11 cellular contexts compared by ENCODE assay signal in the genomic region with DNA sequence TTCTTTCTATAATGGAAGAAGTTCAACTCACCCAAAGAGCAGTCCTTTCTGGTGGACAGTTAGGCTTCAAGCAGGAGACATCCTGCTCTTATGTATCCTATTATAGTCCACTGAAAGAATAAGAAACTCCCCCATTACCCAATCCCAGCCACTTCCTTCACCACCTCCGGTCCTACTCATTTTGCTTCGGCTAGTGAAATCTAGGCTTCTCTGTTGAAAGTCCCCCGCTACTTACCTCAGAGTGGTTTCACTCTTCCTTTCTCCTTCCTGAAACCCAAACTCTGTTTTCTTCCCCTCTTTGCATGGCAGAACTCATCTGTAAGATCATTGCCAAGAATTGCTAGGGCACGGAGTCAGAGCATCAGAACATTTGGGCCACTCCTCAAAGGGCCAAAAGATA. TPM values are rescaled to one million over a fixed set of nuclear protein-coding genes. Genes with fewer than 3 reads are reported as not detected.
DNase-seq lines count a peak whose midpoint lies in the region; ATAC-seq and TF ChIP-seq lines count a peak whose summit lies in the region.
"Had no signal": no experiment of that assay in that cellular context is flagged by ENCODE, and none has a peak within 500 bp of the region (broad histone marks: within the 10 kb centered on the region; RNA-seq: fewer than 3 reads in every experiment).

A gene (minus strand): TSS at position 74 of the 400 bp plus-strand sequence. CDS start 635 bp downstream, outside the sequence.

- TF ChIP-seq POLR2A in testis (IDR thresholded peaks at IDR 0.05): no peak

- H3K27ac Mint-ChIP-seq in activated CD8-positive, alpha-beta T cell treated with anti-CD3 and anti-CD28 coated beads, Interleukin-2, amount 10 ng/mL, durations not matched to agents 7 days and 5 days: peak within 1 kb of the TSS; percentile 85

- no peaks in the 10 kb centered on the region for H3K36me3 ChIP-seq in thoracic aorta
- no peaks in the 10 kb centered on the region for H3K36me3 ChIP-seq in testis (ENCODE audit: low read depth, missing control alignments)
- H3K36me3 ChIP-seq in psoas muscle (ENCODE audit: insufficient read depth in 1 of 2, low read depth in 1 of 2): no peaks in the 10 kb centered on the region
- H3K36me3 ChIP-seq: cardiac muscle cell had no signal

- peaks cover 49% of the 10 kb centered on the region for H3K4me1 Mint-ChIP-seq in activated CD8-positive, alpha-beta T cell treated with anti-CD3 and anti-CD28 coated beads, Interleukin-2, amount 10 ng/mL, durations not matched to agents 7 days and 5 days (ENCODE audit: low read depth)

- H3K4me3 ChIP-seq in HL-60 (replicated peaks; ENCODE audit: insufficient read depth, low read length): peak within 1 kb of the TSS; percentile 32
- peak within 1 kb of the TSS; percentile 11 for H3K4me3 ChIP-seq in thoracic aorta
- H3K4me3 ChIP-seq in testis: no peak within 1 kb of the TSS
- H3K4me3 ChIP-seq in psoas muscle: no peak within 1 kb of the TSS
- H3K4me3 ChIP-seq: cardiac muscle cell had no signal

- intact Hi-C loops in testis (cut with DNase I; ENCODE audit: low total_unique reads): loop anchor here (10.0 kb wide), 1 partner anchor 80 kb away; a partner anchor contains a TSS
- intact Hi-C loops in psoas muscle (cut with DNase I): loop anchor here (5.0 kb wide), 2 partner anchors 72 to 142 kb away; no protein-coding TSS in a partner anchor

- H3K36me3 Mint-ChIP-seq in activated CD8-positive, alpha-beta T cell treated with anti-CD3 and anti-CD28 coated beads, Interleukin-2, amount 10 ng/mL, durations not matched to agents 7 days and 5 days (ENCODE audit: low read depth): no peaks in the 10 kb centered on the region

- POLR2A ChIA-PET in activated CD8-positive, alpha-beta T cell treated with anti-CD3 and anti-CD28 coated beads, Interleukin-2, amount 10 ng/mL, durations not matched to agents 7 days and 5 days (lab: Charles Lee): no interaction called here

- peak; percentile 17 for DNase-seq in activated naive CD4-positive, alpha-beta T cell treated with Interleukin-2 at 50 U/mL for 16 hours
- DNase-seq in activated naive CD4-positive, alpha-beta T cell treated with anti-CD3 and anti-CD28 coated beads, Interleukin-2, amount 50 U/mL, for 16 hours: no peak
- peak in 1 of 2 experiments; percentile 88 for DNase-seq in HL-60 (ENCODE audit: low read depth in 1 of 2, low spot score in 1 of 2)
- peak; percentile 65 for DNase-seq in activated CD8-positive, alpha-beta T cell treated with anti-CD3 and anti-CD28 coated beads, Interleukin-2, amount 10 ng/mL, durations not matched to agents 7 days and 5 days
- no peak for DNase-seq in thoracic aorta (ENCODE audit: low spot score)
- no peak for DNase-seq in testis
- DNase-seq in NCI-H2029 treated with DMSO at 0.1 percent for 48 hours (lab: John Stamatoyannopoulos, UW): no peak
- DNase-seq in psoas muscle: no peak
- DNase-seq: activated CD4-positive, CD25-positive, alpha-beta regulatory T cell had no signal

- no peaks in the 10 kb centered on the region for H3K9me3 ChIP-seq in thoracic aorta
- H3K9me3 ChIP-seq in testis: no peaks in the 10 kb centered on the region
- no peaks in the 10 kb centered on the region for H3K9me3 ChIP-seq in psoas muscle

- CTCF ChIA-PET in activated CD8-positive, alpha-beta T cell treated with anti-CD3 and anti-CD28 coated beads, Interleukin-2, amount 10 ng/mL, durations not matched to agents 7 days and 5 days (lab: Charles Lee): no interaction called here

- H3K27ac ChIP-seq in HL-60 (replicated peaks) (peak within 1 kb of the TSS; percentile 53), thoracic aorta (no peak within 1 kb of the TSS), testis (no peak within 1 kb of the TSS), psoas muscle (no peak within 1 kb of the TSS)
- H3K27ac ChIP-seq: cardiac muscle cell had no signal

- peak; percentile 54 for ATAC-seq in activated CD8-positive, alpha-beta T cell treated with anti-CD3 and anti-CD28 coated beads, Interleukin-2, amount 10 ng/mL, durations not matched to agents 7 days and 5 days
- ATAC-seq in thoracic aorta (ENCODE audit: insufficient number of reproducible peaks, low FRiP score, low read depth) (no peak), psoas muscle (no peak)

- H3K9me3 Mint-ChIP-seq in activated CD8-positive, alpha-beta T cell treated with anti-CD3 and anti-CD28 coated beads, Interleukin-2, amount 10 ng/mL, durations not matched to agents 7 days and 5 days (ENCODE audit: insufficient read depth): no peaks in the 10 kb centered on the region

- TF ChIP-seq CTCF in HL-60 (IDR thresholded peaks at IDR 0.05; ENCODE audit: insufficient read depth, low read length) (no peak), thoracic aorta (IDR thresholded peaks at IDR 0.05) (no peak), testis (IDR thresholded peaks at IDR 0.05) (no peak), psoas muscle (IDR thresholded peaks at IDR 0.05) (no peak)

- WGBS in testis, 2 donors: 81 to 84% methylated on average over 4 of the region's 4 CpGs
- WGBS in psoas muscle, 3 donors: 70 to 83% (median 76%) methylated on average over 4 of the region's 4 CpGs

- H3K4me1 ChIP-seq in thoracic aorta (ENCODE audit: control insufficient read depth in 1 of 2, low read depth in 2 of 2): peaks cover 5 to 7% of the 10 kb centered on the region in 2 donors
- H3K4me1 ChIP-seq in testis: peaks cover 26% of the 10 kb centered on the region
- peaks cover 7% of the 10 kb centered on the region for H3K4me1 ChIP-seq in psoas muscle

- H3K27me3 Mint-ChIP-seq in activated CD8-positive, alpha-beta T cell treated with anti-CD3 and anti-CD28 coated beads, Interleukin-2, amount 10 ng/mL, durations not matched to agents 7 days and 5 days (ENCODE audit: low read depth): peaks cover 4% of the 10 kb centered on the region

- H3K27me3 ChIP-seq in HL-60 (ENCODE audit: insufficient read depth, poor library complexity, severe bottlenecking) (no peaks in the 10 kb centered on the region), thoracic aorta (replicated peaks; ENCODE audit: insufficient read depth) (no peaks in the 10 kb centered on the region), testis (no peaks in the 10 kb centered on the region), psoas muscle (ENCODE audit: insufficient read depth in 3 of 3, low read length in 2 of 3) (no peaks in the 10 kb centered on the region)
- H3K27me3 ChIP-seq: cardiac muscle cell had no signal

- peak within 1 kb of the TSS; percentile 45 for H3K4me3 Mint-ChIP-seq in activated CD8-positive, alpha-beta T cell treated with anti-CD3 and anti-CD28 coated beads, Interleukin-2, amount 10 ng/mL, durations not matched to agents 7 days and 5 days

RNA-seq across cellular contexts. Expression of the gene that starts here (rescaled TPM):
- total RNA-seq in activated CD8-positive, alpha-beta T cell treated with anti-CD3 and anti-CD28 coated beads, Interleukin-2, amount 10 ng/mL, durations not matched to agents 7 days and 5 days: under 1 TPM; 0.32 to 0.57 TPM
- total RNA-seq in thoracic aorta: 1 to 10 TPM in 1 of 2 donors, under 1 TPM in 1; 0.95 to 2.3 TPM
- total RNA-seq in testis: under 1 TPM in 1 of 2 donors, not detected in 1; 0.43 TPM
- polyA plus RNA-seq in testis (ENCODE audit: insufficient read depth, low read depth, low replicate concordance): 0.58 TPM
- total RNA-seq in psoas muscle: under 1 TPM in 1 of 4 donors, not detected in 3; 0.40 TPM
- under 1 TPM in 1 of 3 donors, not detected in 2; 0.16 TPM for polyA plus RNA-seq in psoas muscle
- total RNA-seq: NCI-H460 had no signal
- polyA plus RNA-seq: cardiac muscle cell had no signal

Comparison
In these comparisons a context has a peak if more than half of its experiments do, and no peak if none do; other contexts are left out.
1. Peak in DNase-seq and ATAC-seq in activated CD8-positive, alpha-beta T cell treated with anti-CD3 and anti-CD28 coated beads, Interleukin-2, amount 10 ng/mL, durations not matched to agents 7 days and 5 days; RNA of the gene not detected or under 1 TPM.
2. H3K4me3 ChIP-seq: peak in HL-60 (single experiment) and thoracic aorta (single experiment); none in testis (0 of 2) and psoas muscle (single experiment).